ENCODE assay signal across 8 cellular contexts in the genomic region with DNA sequence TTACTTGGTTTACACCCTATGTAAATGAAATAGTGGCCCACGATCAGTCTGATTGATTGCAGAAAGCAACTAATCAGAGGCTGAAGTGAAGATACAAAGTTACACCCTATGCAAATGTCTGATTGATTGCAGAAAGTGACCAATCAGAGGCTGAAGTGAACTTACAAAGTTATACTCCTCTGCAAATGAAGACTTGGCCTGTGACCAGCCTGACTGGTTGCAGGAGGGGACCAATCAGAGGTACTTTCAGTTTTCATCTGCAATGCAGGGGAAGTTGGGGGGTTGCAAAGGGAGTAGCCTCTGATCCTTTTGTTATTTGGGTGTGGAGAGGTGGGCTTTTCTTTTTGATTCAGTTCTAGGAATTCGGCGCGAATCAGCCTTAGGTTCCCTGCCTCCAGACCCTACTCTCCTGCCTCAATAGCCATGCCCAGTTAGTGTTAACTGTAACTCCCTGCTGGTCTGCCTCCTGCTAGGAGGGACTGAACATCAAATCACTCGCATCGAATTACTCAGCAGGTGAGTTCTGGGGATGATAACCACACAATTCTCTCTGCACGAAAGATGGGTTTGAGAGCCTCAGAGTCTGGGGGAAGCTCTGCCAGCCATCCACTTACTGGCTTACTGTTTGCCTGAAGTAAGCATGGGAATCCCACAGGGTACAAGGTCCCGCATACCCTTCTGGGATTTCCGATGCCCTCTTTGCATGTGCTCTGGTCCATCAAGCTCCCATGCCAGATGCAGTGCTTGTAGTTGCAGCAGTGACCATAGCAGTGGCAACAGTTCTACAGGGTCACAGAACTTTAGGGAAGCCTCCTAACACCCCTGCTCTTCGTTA. TPM values are rescaled to one million over a fixed set of nuclear protein-coding genes. Genes with fewer than 3 reads are reported as not detected.
DNase-seq lines count a peak whose midpoint lies in the region; ATAC-seq, FAIRE-seq and TF ChIP-seq lines count a peak whose summit lies in the region.

No MANE protein-coding gene starts in this region.

- in situ Hi-C loops in GM13976 (cut with MboI; ENCODE audit: low sequenced_read_pairs, unreplicated experiment) (no loop called here), ACHN (cut with HindIII; ENCODE audit: low pct_ligation_motif_present, low pct_unique_long_range_greater_than_20kb, low sequenced_read_pairs) (no loop called here)

- H4K20me1 ChIP-seq in Karpas-422 (ENCODE audit: insufficient read depth, low read depth, low read length) (no peaks in the 10 kb centered on the region), astrocyte (ENCODE audit: insufficient read depth, low read length) (no peaks in the 10 kb centered on the region)

- no peaks in the 10 kb centered on the region for H3K9me3 Mint-ChIP-seq in astrocyte (ENCODE audit: unreplicated experiment)

- no peak for FAIRE-seq in astrocyte (lab: Jason Lieb, UNC)

- H3K4me3 ChIP-seq in Karpas-422 (ENCODE audit: low read length) (peak overlapping the region; percentile 46; the same call in 1 of the 2 replicates), astrocyte (ENCODE audit: insufficient read depth, low read depth, low read length) (no peak overlapping the region), mucosa of descending colon (no peak overlapping the region)

- no peaks in the 10 kb centered on the region for H3K9me2 ChIP-seq in Karpas-422 (replicated peaks; ENCODE audit: insufficient read depth, low read length)

- ATAC-seq in GM19043 (IDR thresholded peaks at IDR 0.05; ENCODE audit: low read depth, unreplicated experiment): peak; percentile 72
- ATAC-seq in mucosa of descending colon: peak; percentile 46
- no peak for ATAC-seq in GM19467 (IDR thresholded peaks at IDR 0.05; ENCODE audit: unreplicated experiment)

- no peaks in the 10 kb centered on the region for H3K9me3 ChIP-seq in Karpas-422 (ENCODE audit: low read length)
- no peaks in the 10 kb centered on the region for H3K9me3 ChIP-seq in astrocyte (ENCODE audit: insufficient read depth, low read depth, low read length)
- H3K9me3 ChIP-seq in mucosa of descending colon: no peaks in the 10 kb centered on the region

- DNase-seq in Karpas-422 (peak; percentile 82), astrocyte (ENCODE audit: low read depth) (peak; percentile 59), mucosa of descending colon (peak in 1 of 3 donors; percentile 35), GM13976 (ENCODE audit: low spot score) (no peak), ACHN (no peak), NCI-H1436 (lab: John Stamatoyannopoulos, UW) (no peak)

- no peaks in the 10 kb centered on the region for H3K4me1 Mint-ChIP-seq in astrocyte (ENCODE audit: low read depth, unreplicated experiment)

- TF ChIP-seq CTCF in astrocyte (IDR thresholded peaks at IDR 0.05; ENCODE audit: insufficient read depth, low read depth, low read length) (no peak), mucosa of descending colon (IDR thresholded peaks at IDR 0.05) (no peak), GM13976 (IDR thresholded peaks at IDR 0.05; ENCODE audit: borderline replicate concordance, control extremely low read depth, extremely low read depth, insufficient read depth, missing control alignments) (no peak)

- H3K9ac ChIP-seq in Karpas-422 (ENCODE audit: low read length) (peak overlapping the region; percentile 43), astrocyte (ENCODE audit: low read length) (no peak overlapping the region)

- H3K4me1 ChIP-seq in Karpas-422 (ENCODE audit: low read length): peaks cover 15% of the 10 kb centered on the region
- no peaks in the 10 kb centered on the region for H3K4me1 ChIP-seq in astrocyte (ENCODE audit: insufficient read depth, low read length)
- H3K4me1 ChIP-seq in mucosa of descending colon (ENCODE audit: low read depth): no peaks in the 10 kb centered on the region

- intact Hi-C loops in mucosa of descending colon (cut with DNase I, micrococcal nuclease): no loop called here

- H3K36me3 Mint-ChIP-seq in astrocyte (ENCODE audit: low read depth, unreplicated experiment): peaks cover 5% of the 10 kb centered on the region

- H2AFZ ChIP-seq in Karpas-422 (ENCODE audit: low read length) (no peak overlapping the region), astrocyte (ENCODE audit: low read depth, low read length) (no peak overlapping the region)

- H3K27me3 ChIP-seq in Karpas-422 (ENCODE audit: low read length): no peaks in the 10 kb centered on the region
- no peaks in the 10 kb centered on the region for H3K27me3 ChIP-seq in astrocyte (ENCODE audit: insufficient read depth, low read length)

- no peak overlapping the region for H3K27ac Mint-ChIP-seq in astrocyte (ENCODE audit: unreplicated experiment)

- H3K79me2 ChIP-seq in Karpas-422 (ENCODE audit: low read length) (peaks cover 6% of the 10 kb centered on the region), astrocyte (ENCODE audit: insufficient read depth, low read length) (no peaks in the 10 kb centered on the region)

- peaks cover 4% of the 10 kb centered on the region for H3K27me3 Mint-ChIP-seq in astrocyte (ENCODE audit: low read depth, unreplicated experiment)

- H3K4me2 ChIP-seq in Karpas-422 (ENCODE audit: low read depth, low read length, poor library complexity, severe bottlenecking) (peak overlapping the region; percentile 43), astrocyte (ENCODE audit: low read length) (peak overlapping the region; percentile 6)

- peak overlapping the region; percentile 32; the same call in 1 of the 2 replicates for H3K27ac ChIP-seq in Karpas-422 (ENCODE audit: low read length)
- no peak overlapping the region for H3K27ac ChIP-seq in astrocyte (ENCODE audit: low read depth, low read length)

- H3K36me3 ChIP-seq in Karpas-422 (ENCODE audit: insufficient read depth, low read length) (no peaks in the 10 kb centered on the region), astrocyte (ENCODE audit: insufficient read depth, low read length) (no peaks in the 10 kb centered on the region), mucosa of descending colon (ENCODE audit: low read depth) (no peaks in the 10 kb centered on the region)

- no peak overlapping the region for H3K4me3 Mint-ChIP-seq in astrocyte (ENCODE audit: unreplicated experiment)

RNA-seq across cellular contexts. Expression of gene ARL11, which starts 7.5 kb away (rescaled TPM):
- total RNA-seq in Karpas-422 (2014; rRNA removed; shearing (Covaris generic); ENCODE audit: low replicate concordance): 8.3 TPM in 2 replicates
- not detected in 2 replicates for total RNA-seq in astrocyte
- 1 to 10 TPM; 1.3 to 2.3 (median 2.0) TPM for total RNA-seq in mucosa of descending colon

RNA-seq across cellular contexts. Expression of gene RCBTB1, which starts 50.5 kb away (rescaled TPM):
- 41.1 and 45.1 TPM in 2 replicates for total RNA-seq in Karpas-422 (2014; rRNA removed; shearing (Covaris generic); ENCODE audit: low replicate concordance)
- total RNA-seq in astrocyte: 16.1 and 16.3 TPM in 2 replicates
- 10 to 100 TPM in 1 of 3 donors, 1 to 10 TPM in 2; 5.3 to 11.7 (median 6.7) TPM for total RNA-seq in mucosa of descending colon

RNA-seq across cellular contexts. Expression of gene EBPL, which starts 55.5 kb away (rescaled TPM):
- 175 and 183 TPM in 2 replicates for total RNA-seq in Karpas-422 (2014; rRNA removed; shearing (Covaris generic); ENCODE audit: low replicate concordance)
- total RNA-seq in astrocyte: 57.6 and 62.1 TPM in 2 replicates
- 10 to 100 TPM; 33.6 to 36.8 (median 34.0) TPM for total RNA-seq in mucosa of descending colon

Comparison
In these comparisons a context has a peak if more than half of its experiments do, and no peak if none do; other contexts are left out.
1. DNase-seq: peak in Karpas-422 (single experiment) and astrocyte (single experiment); none in GM13976 (single experiment), ACHN (single experiment) and NCI-H1436 (single experiment).